27 cellular contexts compared by ENCODE assay signal in the genomic region with DNA sequence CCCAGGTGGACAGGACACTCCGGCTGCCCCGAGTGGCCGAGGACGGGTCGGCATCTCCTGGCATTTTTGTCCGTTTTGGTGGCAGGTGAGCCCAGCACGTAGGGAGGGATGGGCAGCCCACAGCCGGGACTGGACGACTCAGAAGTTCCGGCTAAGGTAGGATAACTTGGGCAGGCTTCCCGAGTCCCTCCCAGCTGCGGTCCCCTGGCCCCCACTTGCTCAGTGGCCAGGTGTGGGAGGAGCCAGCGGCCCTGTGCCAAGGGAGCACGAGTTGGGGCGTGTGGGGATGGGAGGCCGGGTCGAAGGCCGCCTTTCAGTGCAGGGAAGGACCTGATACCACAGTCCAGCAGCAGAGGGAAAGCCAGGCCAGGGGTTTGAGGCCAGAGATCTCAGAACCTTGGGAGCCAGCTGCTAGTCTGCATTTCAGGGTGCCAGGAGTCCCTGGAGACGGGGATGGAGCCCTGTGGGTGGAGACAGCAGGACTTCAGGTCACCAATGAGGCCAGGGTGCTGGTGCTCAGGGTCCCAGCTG. TPM values are rescaled to one million over a fixed set of nuclear protein-coding genes. Genes with fewer than 3 reads are reported as not detected.
DNase-seq lines count a peak whose midpoint lies in the region; ATAC-seq, FAIRE-seq and TF ChIP-seq lines count a peak whose summit lies in the region.
"Had no signal": no experiment of that assay in that cellular context is flagged by ENCODE, and none has a peak within 500 bp of the region (broad histone marks: within the 10 kb centered on the region; RNA-seq: fewer than 3 reads in every experiment).

No MANE protein-coding gene starts in this region.

- H3K4me3 ChIP-seq in heart right ventricle, result no peak overlapping the region
- H3K4me3 ChIP-seq in H1 (ENCODE audit: extremely low read depth in 1 of 4, insufficient read depth in 2 of 4, low read depth in 3 of 4, low read length in 4 of 4), result no peak overlapping the region
- no peak overlapping the region for H3K4me3 ChIP-seq in transverse colon
- H3K4me3 ChIP-seq: SJCRH30 had no signal

- ATAC-seq in Right ventricle myocardium superior (ENCODE audit: poor library complexity) (no peak), heart right ventricle (no peak), GM18907 (IDR thresholded peaks at IDR 0.05; ENCODE audit: unreplicated experiment) (no peak)

- peak overlapping the region; percentile 37 for H3K27ac Mint-ChIP-seq in neural crest cell (ENCODE audit: unreplicated experiment)

- no peak overlapping the region for H2BK120ac ChIP-seq in H1 (replicated peaks; ENCODE audit: low read depth, low read length)

- no peak overlapping the region for H3K23ac ChIP-seq in H1 (ENCODE audit: insufficient read length)

- no peak overlapping the region for H2AFZ ChIP-seq in H1 (ENCODE audit: low read length)

- H3K4me1 Mint-ChIP-seq in neural crest cell, result no peaks in the 10 kb centered on the region

- peaks cover 3% of the 10 kb centered on the region for H3K27me3 Mint-ChIP-seq in neural crest cell (ENCODE audit: low read depth)

- TF ChIP-seq CTCF in heart right ventricle (IDR thresholded peaks at IDR 0.05) (no peak), H1 (IDR thresholded peaks at IDR 0.05; ENCODE audit: control extremely low read depth in 1 of 3, insufficient read depth in 1 of 3, low read depth in 1 of 3, low read length in 3 of 3) (no peak), neural crest cell (conservative IDR thresholded peaks at IDR 0.05) (no peak), transverse colon (IDR thresholded peaks at IDR 0.05) (no peak)

- H3K27me3 ChIP-seq in heart right ventricle, result peaks cover 0 to 14% (median 6%) of the 10 kb centered on the region in 7 donors
- H3K27me3 ChIP-seq in H1 (replicated peaks in 1 of 4; ENCODE audit: control insufficient read depth in 3 of 4, extremely low read depth in 1 of 4, insufficient read depth in 3 of 4, low read length in 3 of 4), result peaks cover 0 to 6% (median 0%) of the 10 kb centered on the region in 4 experiments; a peak in 2 of 7 replicates
- H3K27me3 ChIP-seq in transverse colon, result no peaks in the 10 kb centered on the region
- H3K27me3 ChIP-seq: SJCRH30 had no signal

- H3K9me3 ChIP-seq in heart right ventricle (no peaks in the 10 kb centered on the region), H1 (ENCODE audit: insufficient read depth in 2 of 2, low read depth in 1 of 2, low read length in 1 of 2) (no peaks in the 10 kb centered on the region), transverse colon (no peaks in the 10 kb centered on the region)
- H3K9me3 ChIP-seq: BE2C, SJCRH30 had no signal

- no peaks in the 10 kb centered on the region for H3K9me3 Mint-ChIP-seq in neural crest cell
- H3K9me3 Mint-ChIP-seq: CD14-positive monocyte; CD8-positive, alpha-beta memory T cell had no signal

- no peak overlapping the region for H3K4ac ChIP-seq in H1 (replicated peaks; ENCODE audit: insufficient read length, low read depth, low read length)

- no peaks in the 10 kb centered on the region for H3K79me2 ChIP-seq in H1 (ENCODE audit: control insufficient read depth in 1 of 2, insufficient read depth in 2 of 2, low read length in 2 of 2)

- H3K14ac ChIP-seq in H1 (ENCODE audit: insufficient read length), result no peak overlapping the region

- TF ChIP-seq EP300 in H1 (IDR thresholded peaks at IDR 0.05; ENCODE audit: borderline replicate concordance in 1 of 2, low read depth in 2 of 2, low read length in 2 of 2) (no peak), transverse colon (IDR thresholded peaks at IDR 0.05; ENCODE audit: low read depth) (no peak)

- in situ Hi-C loops in transverse colon (cut with MboI; ENCODE audit: low pct_ligation_motif_present in 1 of 4, low pct_unique_long_range_greater_than_20kb in 1 of 4, low sequenced_read_pairs in 3 of 4), result loop anchor here in 3 of 4 donors (5.0 to 25.0 kb wide), 5 partner anchors 79 to 243 kb away; a partner anchor contains a TSS

- H3K9ac ChIP-seq in H1 (replicated peaks in 1 of 4; ENCODE audit: extremely low read depth in 1 of 4, low read depth in 3 of 4, low read length in 3 of 4), result no peak overlapping the region

- H4K5ac ChIP-seq in H1 (ENCODE audit: insufficient read length, low read depth, low read length), result no peak overlapping the region

- TF ChIP-seq RAD21 in H1 (IDR thresholded peaks at IDR 0.05 in 1 of 2, conservative IDR thresholded peaks at IDR 0.05 in 1 of 2; ENCODE audit: low read depth in 2 of 2, low read length in 2 of 2), result no peak

- TF ChIP-seq POLR2A in H1 (IDR thresholded peaks at IDR 0.05; ENCODE audit: control extremely low read depth in 1 of 2, low read depth in 2 of 2, low read length in 2 of 2) (no peak), transverse colon (IDR thresholded peaks at IDR 0.05) (no peak)

- no peak for FAIRE-seq in H1 (lab: Jason Lieb, UNC)
- FAIRE-seq: GM12891, H54, HTR-8/SVneo had no signal

- no peak overlapping the region for H2BK15ac ChIP-seq in H1 (ENCODE audit: low read length)

- H3K4me3 Mint-ChIP-seq in neural crest cell, result no peak overlapping the region
- H3K4me3 Mint-ChIP-seq: CD14-positive monocyte had no signal

- POLR2A ChIA-PET in H1 (lab: Charles Lee; ENCODE audit: partially characterized antibody), result no interaction called here

- WGBS in heart right ventricle, 2 donors, result 85 to 87% methylated on average over 19 of the region's 19 CpGs
- 89% methylated on average over 19 of the region's 19 CpGs; no CpG with 5 or more reads in 1 of the 2 experiments for WGBS in H1 (ENCODE audit: extremely low coverage in 1 of 2, insufficient coverage in 1 of 2, insufficient read length in 1 of 2, insufficient replicate concordance in 2 of 2, low coverage in 1 of 2, low lambda C conversion rate in 2 of 2, missing lambda C conversion rate in 1 of 2), 2 experiments
- 53% methylated on average over 19 of the region's 19 CpGs; no CpG with 5 or more reads in 1 of the 2 donors for WGBS in transverse colon (ENCODE audit: low coverage in 1 of 2), 2 donors

- H4K91ac ChIP-seq in H1 (replicated peaks; ENCODE audit: insufficient read length, low read length), result no peak overlapping the region

- H3K4me1 ChIP-seq in heart right ventricle, result peaks cover 9 to 27% (median 21%) of the 10 kb centered on the region in 9 donors
- peaks cover 0 to 11% (median 7%) of the 10 kb centered on the region in 4 experiments; a peak in 6 of 7 replicates for H3K4me1 ChIP-seq in H1 (replicated peaks in 1 of 4; ENCODE audit: control insufficient read depth in 3 of 4, insufficient read depth in 4 of 4, low read length in 3 of 4)
- peaks cover 35 to 81% (median 68%) of the 10 kb centered on the region in 4 donors for H3K4me1 ChIP-seq in transverse colon
- H3K4me1 ChIP-seq: BE2C, SJCRH30 had no signal

- H3K56ac ChIP-seq in H1 (replicated peaks; ENCODE audit: insufficient read length, low read depth, low read length), result no peak overlapping the region

- H3K18ac ChIP-seq in H1 (ENCODE audit: extremely low read depth, low read length), result no peak overlapping the region

- H3K27ac ChIP-seq in heart right ventricle (no peak overlapping the region), H1 (ENCODE audit: low read depth, low read length) (no peak overlapping the region), transverse colon (peak overlapping the region in 3 of 4 donors; percentile 66 to 85 (median 76))
- H3K27ac ChIP-seq: 22Rv1, SJCRH30 had no signal

- H4K8ac ChIP-seq in H1 (ENCODE audit: extremely low read depth, insufficient read depth, low read length), result no peak overlapping the region

- H4K20me1 ChIP-seq in H1 (replicated peaks in 1 of 2; ENCODE audit: control insufficient read depth in 1 of 2, insufficient read depth in 2 of 2, low read length in 2 of 2), result peaks cover 0 to 1% of the 10 kb centered on the region in 2 experiments

- DNase-seq in Right ventricle myocardium superior (peak; percentile 39), heart right ventricle (no peak), H1 (ENCODE audit: low read depth in 1 of 2, low spot score in 2 of 2) (no peak), neural crest cell (ENCODE audit: low read depth, low spot score) (no peak), transverse colon (peak; percentile 74), NCI-H2171 treated with DMSO at 0.1 percent for 48 hours (lab: John Stamatoyannopoulos, UW) (no peak)
- DNase-seq: ACHN; BE2C; CD8-positive, alpha-beta memory T cell; DMS 273 treated with DMSO at 0.1 percent for 48 hours; DMS79; EL; GDM1; KBM-7; MV-4-11; NCI-H1105; NCI-H1436 treated with DMSO at 0.1 percent for 48 hours; NCI-H187 treated with DMSO at 0.1 percent for 48 hours; NCI-H524 treated with DMSO at 0.1 percent for 48 hours; NCI-H774; SJCRH30 had no signal

- intact Hi-C loops in Right ventricle myocardium superior (cut with DNase I), result loop anchor here (5.0 kb wide), 1 partner anchor 122 kb away; no protein-coding TSS in a partner anchor
- intact Hi-C loops in heart right ventricle (cut with DNase I), result loop anchor here in 7 of 10 donors (2.0 to 10.0 kb wide), 6 partner anchors 82 to 231 kb away; a partner anchor contains a TSS
- intact Hi-C loops in transverse colon (cut with DNase I; ENCODE audit: low total_unique reads), result no loop called here

- no peaks in the 10 kb centered on the region for H3K23me2 ChIP-seq in H1 (ENCODE audit: low read depth, low read length)

- H3K79me1 ChIP-seq in H1 (ENCODE audit: low read depth, low read length), result no peaks in the 10 kb centered on the region

- no peak overlapping the region for H3K4me2 ChIP-seq in H1 (ENCODE audit: insufficient read depth in 1 of 2, low read depth in 2 of 2, low read length in 2 of 2)

- no peaks in the 10 kb centered on the region for H3K36me3 Mint-ChIP-seq in neural crest cell (ENCODE audit: low read depth)
- H3K36me3 Mint-ChIP-seq: CD14-positive monocyte; CD8-positive, alpha-beta memory T cell had no signal

- H3K36me3 ChIP-seq in heart right ventricle, result no peaks in the 10 kb centered on the region
- H3K36me3 ChIP-seq in H1 (ENCODE audit: control insufficient read depth in 2 of 4, insufficient read depth in 4 of 4, low read length in 3 of 4), result no peaks in the 10 kb centered on the region
- no peaks in the 10 kb centered on the region for H3K36me3 ChIP-seq in transverse colon
- H3K36me3 ChIP-seq: BE2C, SJCRH30 had no signal

- H2BK12ac ChIP-seq in H1 (ENCODE audit: low read depth, low read length), result 0 out of 2 replicates have a peak overlapping the region, but pooled peaks have one; percentile 39

- no peak overlapping the region for H2BK20ac ChIP-seq in H1 (ENCODE audit: low read length)

- no peak overlapping the region for H2BK5ac ChIP-seq in H1 (ENCODE audit: low read depth, low read length)

- CTCF ChIA-PET in H1 (lab: Charles Lee; ENCODE audit: partially characterized antibody), result interaction anchor here (0.6 to 4.4 kb wide), 13 partner anchors 12 to 263 kb away, joined by 3 to 28 read pairs (median 5); no protein-coding TSS in a partner anchor

- H2AK5ac ChIP-seq in H1 (ENCODE audit: low read depth, low read length), result no peak overlapping the region

RNA-seq across cellular contexts. Expression of a gene that starts 58.5 kb away (rescaled TPM):
- total RNA-seq in Right ventricle myocardium superior, result 23.0 TPM
- total RNA-seq in heart right ventricle, result 10 to 100 TPM; 11.1 to 21.3 (median 15.1) TPM
- polyA plus RNA-seq in heart right ventricle, result 10 to 100 TPM; 11.9 to 15.3 TPM
- total RNA-seq in H1 (2021; fragmentation: NEBNext Ultra II Directional; extraction: Animal tissue kit (Norgen Biotek cat#: 25700)), result 10.8 and 11.0 TPM in 2 replicates
- polyA plus RNA-seq in H1 (2011; rRNA removed), result 5.3 and 9.4 TPM in 2 replicates
- 7.2 TPM for polyA plus RNA-seq in H1 (2011; cell fraction: cytosol; rRNA removed)
- 17.0 TPM for polyA plus RNA-seq in H1 (2011; cell fraction: nucleus; rRNA removed)
- polyA plus RNA-seq in H1 (2012, experiment 1 of 2), result 4.8 to 8.4 TPM (median 8.0 TPM) in 4 replicates
- 6.0 TPM for polyA plus RNA-seq in H1 (2012, experiment 2 of 2)
- polyA plus RNA-seq in H1 (2013, experiment 1 of 2), result 6.0 TPM
- 5.5 TPM for polyA plus RNA-seq in H1 (2013, experiment 2 of 2)
- polyA minus RNA-seq in H1 (2011; rRNA and poly(A)+ RNA removed), result 1.2 and 1.4 TPM in 2 replicates
- polyA minus RNA-seq in H1 (2011; cell fraction: cytosol; rRNA and poly(A)+ RNA removed), result 5.2 TPM
- polyA minus RNA-seq in H1 (2011; cell fraction: nucleus; rRNA and poly(A)+ RNA removed), result 7.0 TPM
- 14.2 and 15.3 TPM in 2 replicates for total RNA-seq in neural crest cell
- 100 to 1,000 TPM in 1 of 4 donors, 10 to 100 TPM in 3; 45.9 to 129 (median 61.2) TPM for total RNA-seq in transverse colon

Comparison
In these comparisons a context has a peak if more than half of its experiments do, and no peak if none do; other contexts are left out.
1. DNase-seq: peak in Right ventricle myocardium superior (single experiment) and transverse colon (single experiment); none in heart right ventricle (0 of 2), H1 (0 of 2), neural crest cell (single experiment) and NCI-H2171 treated with DMSO at 0.1 percent for 48 hours (single experiment).
2. H3K27ac ChIP-seq: peak in transverse colon (3 of 4); none in heart right ventricle (0 of 10) and H1 (single experiment).